25 cellular contexts compared by ENCODE assay signal in the genomic region with DNA sequence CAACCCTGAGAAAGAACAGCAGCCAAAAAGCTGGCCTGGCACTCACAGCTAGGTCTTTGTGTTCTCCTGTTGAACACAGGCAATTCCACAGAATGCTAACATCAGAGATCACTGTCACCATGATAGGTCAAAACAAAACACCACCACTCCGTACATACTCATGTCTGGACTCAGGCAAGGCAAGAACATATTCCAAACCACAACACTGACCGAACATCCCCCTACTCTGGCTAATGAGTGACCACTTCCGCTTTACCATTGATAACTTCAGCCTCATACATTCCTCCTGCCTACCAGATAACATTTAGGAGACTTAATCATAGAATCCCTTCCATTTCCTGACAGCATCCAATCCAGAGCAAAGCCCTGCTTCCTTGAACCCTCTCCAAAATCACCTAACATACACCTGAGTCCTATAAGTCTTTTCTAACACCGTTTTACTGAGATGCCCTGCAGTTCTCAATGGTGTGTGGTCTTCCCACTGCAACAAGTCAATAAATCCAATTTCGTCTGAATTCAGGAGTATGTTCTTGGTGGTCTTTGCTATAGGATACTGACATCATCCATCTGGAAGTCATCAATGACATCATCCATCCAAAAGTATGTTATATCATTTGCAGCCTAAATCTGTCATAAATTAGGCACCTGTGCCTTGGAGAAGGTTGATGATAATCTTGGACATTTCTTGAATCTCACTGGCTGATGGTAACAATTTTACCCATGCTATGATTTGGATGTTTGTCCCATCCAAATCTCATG.
"Had no signal": no experiment of that assay in that cellular context is flagged by ENCODE, and none has a peak within 500 bp of the region (broad histone marks: within the 10 kb centered on the region; RNA-seq: fewer than 3 reads in every experiment).

No MANE protein-coding gene starts in this region.

- H3K4me3 Mint-ChIP-seq: activated CD4-positive, alpha-beta memory T cell treated with anti-CD3 and anti-CD28 coated beads, Interleukin-2, amount 10 ng/mL, durations not matched to agents 7 days and 5 days; activated T-helper 1 cell treated with anti-CD3 and anti-CD28 coated beads, Interleukin-12 subunit alpha, Interleukin-12 subunit beta, Interleukin-2, Interleukin-4 antibody, amounts not matched to agents 30 ng/mL and 10 ng/mL and 1 ng/mL, durations not matched to agents 14 hours and 24 hours and 36 hours; brain; natural killer cell; stimulated activated naive CD8-positive, alpha-beta T cell treated with anti-CD3 and anti-CD28 coated beads, Interleukin-15, Interleukin-2, amounts not matched to agents 100 ng/mL and 50 ng/mL, for 24 hours had no signal

- H3K27me3 Mint-ChIP-seq: activated CD4-positive, alpha-beta memory T cell treated with anti-CD3 and anti-CD28 coated beads, Interleukin-2, amount 10 ng/mL, durations not matched to agents 7 days and 5 days; brain; stimulated activated naive CD8-positive, alpha-beta T cell treated with anti-CD3 and anti-CD28 coated beads, Interleukin-15, Interleukin-2, amounts not matched to agents 100 ng/mL and 50 ng/mL, for 24 hours had no signal

- H3K9me3 Mint-ChIP-seq: activated CD4-positive, alpha-beta memory T cell treated with anti-CD3 and anti-CD28 coated beads, Interleukin-2, amount 10 ng/mL, durations not matched to agents 7 days and 5 days; activated naive CD4-positive, alpha-beta T cell treated with anti-CD3 and anti-CD28 coated beads, Interleukin-2, amount 50 U/mL, for 72 hours; activated T-helper 1 cell treated with anti-CD3 and anti-CD28 coated beads, Interleukin-12 subunit alpha, Interleukin-12 subunit beta, Interleukin-2, Interleukin-4 antibody, amounts not matched to agents 30 ng/mL and 10 ng/mL and 1 ng/mL, durations not matched to agents 14 hours and 24 hours and 36 hours; brain; natural killer cell; stimulated activated naive CD8-positive, alpha-beta T cell treated with anti-CD3 and anti-CD28 coated beads, Interleukin-15, Interleukin-2, amounts not matched to agents 100 ng/mL and 50 ng/mL, for 24 hours had no signal

- H3K4me1 ChIP-seq: pancreas, uterus had no signal

- H3K27ac Mint-ChIP-seq: activated CD4-positive, alpha-beta memory T cell treated with anti-CD3 and anti-CD28 coated beads, Interleukin-2, amount 10 ng/mL, durations not matched to agents 7 days and 5 days; activated naive CD4-positive, alpha-beta T cell treated with anti-CD3 and anti-CD28 coated beads, Interleukin-2, amount 50 U/mL, for 72 hours; activated T-helper 1 cell treated with anti-CD3 and anti-CD28 coated beads, Interleukin-12 subunit alpha, Interleukin-12 subunit beta, Interleukin-2, Interleukin-4 antibody, amounts not matched to agents 30 ng/mL and 10 ng/mL and 1 ng/mL, durations not matched to agents 14 hours and 24 hours and 36 hours; natural killer cell; stimulated activated naive CD8-positive, alpha-beta T cell treated with anti-CD3 and anti-CD28 coated beads, Interleukin-15, Interleukin-2, amounts not matched to agents 100 ng/mL and 50 ng/mL, for 24 hours had no signal

- H3K27ac ChIP-seq: neutrophil, pancreas, psoas muscle, transverse colon, uterus had no signal

- DNase-seq: activated CD4-positive, alpha-beta memory T cell treated with anti-CD3 and anti-CD28 coated beads, Interleukin-2, amount 10 ng/mL, durations not matched to agents 7 days and 5 days; activated CD4-positive, alpha-beta T cell treated with anti-CD3 and anti-CD28 coated beads for 48 hours; activated CD4-positive, CD25-positive, alpha-beta regulatory T cell; aorta; central memory CD4-positive, alpha-beta T cell; effector memory CD4-positive, alpha-beta T cell; foreskin melanocyte; left cardiac atrium; midbrain; natural killer cell; pancreas; psoas muscle; right cardiac atrium; stimulated activated CD4-positive, alpha-beta T cell treated with anti-CD3 and anti-CD28 coated beads, Interleukin-12 subunit alpha, Interleukin-12 subunit beta, amount 100 ng/mL, for 4 hours; stimulated activated CD4-positive, alpha-beta T cell treated with anti-CD3 and anti-CD28 coated beads, Interleukin-4, amount 100 ng/mL, for 4 hours; T1000; transverse colon; uterus had no signal

- H3K36me3 ChIP-seq: neutrophil, uterus had no signal

- ATAC-seq: activated naive CD4-positive, alpha-beta T cell treated with anti-CD3 and anti-CD28 coated beads, Interleukin-2, amount 50 U/mL, for 72 hours; esophagus mucosa; left cardiac atrium; natural killer cell; psoas muscle; right cardiac atrium had no signal

- H3K9me3 ChIP-seq: neutrophil, pancreas, psoas muscle, transverse colon, uterus had no signal

- H3K4me3 ChIP-seq: pancreas, psoas muscle, transverse colon, uterus had no signal

- FAIRE-seq: islet of Langerhans, pancreas had no signal

- H3K27me3 ChIP-seq: neutrophil, pancreas, transverse colon, uterus had no signal
